Comparison of ENCODE assay signal across 1 cellular context in the genomic region with DNA sequence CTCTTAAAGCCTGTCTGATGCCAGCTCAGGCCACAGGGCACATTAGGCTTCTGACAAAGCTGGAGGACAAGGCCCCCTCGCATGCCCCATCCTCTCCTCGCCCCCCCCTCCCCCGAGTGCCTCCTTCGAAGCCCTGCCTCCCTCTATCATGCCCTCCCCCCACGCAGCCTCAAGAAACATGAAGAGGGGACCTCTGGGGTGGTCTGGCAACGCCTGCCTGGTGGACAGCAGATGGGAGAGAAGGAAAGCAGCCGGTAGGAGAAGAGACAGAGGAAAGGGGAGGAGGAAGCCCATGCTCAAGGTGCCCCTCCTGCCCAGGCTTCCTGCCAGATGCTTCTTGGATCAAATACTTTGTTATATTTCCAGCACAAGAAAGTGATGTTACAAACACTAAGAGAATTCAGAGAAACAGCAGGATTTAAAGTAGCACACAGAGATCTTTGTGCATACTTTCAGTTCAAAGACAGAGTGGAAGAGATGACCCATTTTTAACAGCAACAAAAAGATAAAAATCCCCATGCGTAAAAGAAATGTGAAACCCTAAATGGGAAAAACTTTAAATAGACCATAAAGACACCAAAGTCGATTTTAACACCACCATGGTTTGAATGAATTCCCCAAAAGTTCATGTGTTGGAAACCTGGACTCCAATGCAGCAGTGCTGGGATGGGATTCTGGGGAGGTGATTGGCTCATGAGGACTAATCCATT.
TF ChIP-seq lines count a peak whose summit lies in the region.

No MANE protein-coding gene starts in this region.

TF ChIP-seq in endothelial cell of umbilical vein, 7 proteins besides CTCF, POLR2A, EP300 and RAD21:
- TF ChIP-seq MYC (IDR thresholded peaks at IDR 0.05; ENCODE audit: low read depth, low read length) (no peak), JUN (IDR thresholded peaks at IDR 0.05; ENCODE audit: borderline replicate concordance, insufficient read depth, insufficient read length, low read depth) (no peak), GATA2 (IDR thresholded peaks at IDR 0.05; ENCODE audit: insufficient read depth, insufficient read length, low read depth, low read length) (no peak), MAX (IDR thresholded peaks at IDR 0.05; ENCODE audit: insufficient read depth, insufficient read length) (no peak), FOS (IDR thresholded peaks at IDR 0.05; ENCODE audit: borderline replicate concordance, insufficient read depth, low read length) (no peak), EZH2 (IDR thresholded peaks at IDR 0.05; ENCODE audit: borderline replicate concordance, low read depth, low read length, severe bottlenecking) (no peak), POLR2AphosphoS5 (IDR thresholded peaks at IDR 0.05; ENCODE audit: insufficient read depth, low read depth, low read length) (no peak)
